Comparison of ENCODE assay signal across 8 cellular contexts in genomic region chr3:48446425-48447193, GRCh38. TPM values are rescaled to one million over a fixed set of nuclear protein-coding genes. Genes with fewer than 3 reads are reported as not detected.
DNase-seq lines count a peak whose midpoint lies in the region; ATAC-seq, FAIRE-seq and TF ChIP-seq lines count a peak whose summit lies in the region.

TSS of gene ATRIP (plus strand) at chr3:48446737. CDS start at chr3:48446846, 109 bp downstream.

- H3K4me2 ChIP-seq in SU-DHL-6 (ENCODE audit: low read depth, low read length, poor library complexity, severe bottlenecking): peak within 1 kb of the TSS; percentile 87

- peak within 1 kb of the TSS; percentile 77 for H3K27ac Mint-ChIP-seq in activated naive CD8-positive, alpha-beta T cell treated with anti-CD3 and anti-CD28 coated beads for 36 hours

- H3F3A ChIP-seq in SU-DHL-6 (ENCODE audit: insufficient read depth): peaks cover 31% of the 10 kb centered on the region

- H3K4me1 ChIP-seq in HEK293 (ENCODE audit: control insufficient read depth, insufficient read depth, low read length) (no peaks in the 10 kb centered on the region; the same call in 1 of the 2 replicates), pancreas (peaks cover 1 to 17% (median 10%) of the 10 kb centered on the region in 3 donors), thyroid gland (peaks cover 18 to 26% of the 10 kb centered on the region in 2 donors)

- intact Hi-C loops in head of caudate nucleus (cut with DNase I): loop anchor here (5.0 kb wide), 1 partner anchor 101 kb away; no protein-coding TSS in a partner anchor
- intact Hi-C loops in pancreas (cut with DNase I): no loop called here
- intact Hi-C loops in thyroid gland (cut with DNase I): no loop called here

- H3K4me3 Mint-ChIP-seq in activated naive CD8-positive, alpha-beta T cell treated with anti-CD3 and anti-CD28 coated beads for 36 hours: peak within 1 kb of the TSS; percentile 88

- H3K36me3 Mint-ChIP-seq in activated naive CD8-positive, alpha-beta T cell treated with anti-CD3 and anti-CD28 coated beads for 36 hours: peaks cover 34% of the 10 kb centered on the region

- H3K9ac ChIP-seq in SU-DHL-6 (ENCODE audit: low read length): peak within 1 kb of the TSS; percentile 85

- peak; percentile 77 for DNase-seq in MV-4-11 (lab: John Stamatoyannopoulos, UW)
- peak; percentile 93 for DNase-seq in activated naive CD8-positive, alpha-beta T cell treated with anti-CD3 and anti-CD28 coated beads for 36 hours
- DNase-seq in head of caudate nucleus: peak; percentile 74 to 97 (median 91)
- DNase-seq in pancreas: peak; percentile 82 to 96 (median 88)
- peak; percentile 91 to 95 for DNase-seq in thyroid gland

- H3K4me3 ChIP-seq in GM08714 (ENCODE audit: low read length): peak within 1 kb of the TSS; percentile 88
- peak within 1 kb of the TSS; percentile 99 for H3K4me3 ChIP-seq in HEK293 (ENCODE audit: low read depth, low read length)
- peak within 1 kb of the TSS; percentile 93 for H3K4me3 ChIP-seq in SU-DHL-6 (ENCODE audit: insufficient read depth, low read length, poor library complexity, severe bottlenecking)
- peak within 1 kb of the TSS; percentile 73 to 92 (median 86) for H3K4me3 ChIP-seq in pancreas
- H3K4me3 ChIP-seq in thyroid gland (replicated peaks in 1 of 3): peak within 1 kb of the TSS; percentile 37 to 80 (median 72)

- H3K4me1 Mint-ChIP-seq in activated naive CD8-positive, alpha-beta T cell treated with anti-CD3 and anti-CD28 coated beads for 36 hours: peaks cover 38% of the 10 kb centered on the region

- H4K20me1 ChIP-seq in SU-DHL-6 (ENCODE audit: low read depth, low read length): no peaks in the 10 kb centered on the region

- peak; percentile 62 to 95 for TF ChIP-seq POLR2A in thyroid gland (IDR thresholded peaks at IDR 0.05)

- H3K36me3 ChIP-seq in HEK293 (ENCODE audit: control insufficient read depth in 2 of 2, insufficient read depth in 1 of 2, low read length in 2 of 2) (peaks cover 12 to 48% of the 10 kb centered on the region in 2 experiments; a peak in 2 of 3 replicates), SU-DHL-6 (ENCODE audit: low read length) (0 out of 2 replicates have a peak, but pooled peaks cover 3% of the 10 kb centered on the region), pancreas (peaks cover 0 to 4% (median 0%) of the 10 kb centered on the region in 3 donors), thyroid gland (peaks cover 4 to 6% of the 10 kb centered on the region in 2 donors)

- H3K9me3 ChIP-seq in HEK293 (ENCODE audit: control insufficient read depth, insufficient read depth, low read depth, low read length) (no peaks in the 10 kb centered on the region), SU-DHL-6 (ENCODE audit: insufficient read depth, low read length) (no peaks in the 10 kb centered on the region), pancreas (no peaks in the 10 kb centered on the region), thyroid gland (no peaks in the 10 kb centered on the region)

- no peaks in the 10 kb centered on the region for H3K27me3 Mint-ChIP-seq in activated naive CD8-positive, alpha-beta T cell treated with anti-CD3 and anti-CD28 coated beads for 36 hours

- WGBS in pancreas, 2 donors: 0 to 1% methylated on average over 85 to 91 of the region's 91 CpGs
- WGBS in thyroid gland, 2 donors: 0% methylated on average over 10 to 15 of the region's 91 CpGs

- peaks cover 21% of the 10 kb centered on the region for H3K79me2 ChIP-seq in SU-DHL-6 (ENCODE audit: insufficient read depth, low read length)

- no peak for TF ChIP-seq CTCF in HEK293 (tag by site-specific recombination; IDR thresholded peaks at IDR 0.05)
- TF ChIP-seq CTCF in SU-DHL-6 (IDR thresholded peaks at IDR 0.05; ENCODE audit: insufficient read depth, low read length, poor library complexity, severe bottlenecking): no peak
- no peak for TF ChIP-seq CTCF in pancreas (IDR thresholded peaks at IDR 0.05)
- TF ChIP-seq CTCF in thyroid gland (IDR thresholded peaks at IDR 0.05): peak in 2 of 6 experiments; percentile 3 to 15

- no peak for FAIRE-seq in pancreas (lab: Jason Lieb, UNC)

- no peaks in the 10 kb centered on the region for H3K27me3 ChIP-seq in SU-DHL-6 (ENCODE audit: low read length)
- no peaks in the 10 kb centered on the region for H3K27me3 ChIP-seq in pancreas
- no peaks in the 10 kb centered on the region for H3K27me3 ChIP-seq in thyroid gland

- H3K9me3 Mint-ChIP-seq in activated naive CD8-positive, alpha-beta T cell treated with anti-CD3 and anti-CD28 coated beads for 36 hours: no peaks in the 10 kb centered on the region

- CTCF ChIA-PET in HEK293 (lab: Yijun Ruan, JAX): interaction anchor here (0.8 to 5.3 kb wide), 4 partner anchors 11 to 103 kb away, joined by 3 to 38 read pairs (median 4); no protein-coding TSS in a partner anchor

- POLR2A ChIA-PET in HEK293 (lab: Yijun Ruan, JAX): interaction anchor here (0.6 to 2.4 kb wide), 17 partner anchors 10 to 288 kb away, joined by 3 to 22 read pairs (median 4); partner anchors contain the start of genes IP6K2, PFKFB4 and ZNF589

- H2AFZ ChIP-seq in SU-DHL-6 (ENCODE audit: low read depth, low read length, severe bottlenecking): peak within 1 kb of the TSS; percentile 71

- peak; percentile 99 to 100 (median 99) for ATAC-seq in pancreas

- H3K27ac ChIP-seq in HEK293 (ENCODE audit: extremely low read depth, low read depth, low read length): peak within 1 kb of the TSS; percentile 50; the same call in 1 of the 2 replicates
- peak within 1 kb of the TSS; percentile 8; the same call in 1 of the 2 replicates for H3K27ac ChIP-seq in SU-DHL-6 (ENCODE audit: low read depth, low read length)
- peak within 1 kb of the TSS; percentile 68 to 80 (median 76) for H3K27ac ChIP-seq in pancreas
- H3K27ac ChIP-seq in thyroid gland: peak within 1 kb of the TSS; percentile 48 to 82 (median 82)

- no peaks in the 10 kb centered on the region for H3K9me2 ChIP-seq in SU-DHL-6 (replicated peaks; ENCODE audit: insufficient read depth, low read length)

TF ChIP-seq in HEK293, 187 proteins besides CTCF, POLR2A, EP300 and RAD21 (continues in another document):
- TF ChIP-seq ZNF558 (tag by site-specific recombination; IDR thresholded peaks at IDR 0.05) (no peak), SCRT2 (tag by site-specific recombination; IDR thresholded peaks at IDR 0.05) (no peak), ZNF16 (tag by site-specific recombination; IDR thresholded peaks at IDR 0.05; ENCODE audit: low read depth) (no peak), ZNF280C (tag by site-specific recombination; IDR thresholded peaks at IDR 0.05) (no peak), ZNF610 (tag by site-specific recombination; IDR thresholded peaks at IDR 0.05; ENCODE audit: borderline replicate concordance) (no peak), INSM2 (tag by site-specific recombination; IDR thresholded peaks at IDR 0.05) (no peak; the same call in 1 of the 2 replicates), ZNF776 (tag by site-specific recombination; IDR thresholded peaks at IDR 0.05; ENCODE audit: borderline replicate concordance) (no peak), ZNF654 (tag by site-specific recombination; IDR thresholded peaks at IDR 0.05; ENCODE audit: low read depth) (no peak), ZNF501 (tag by site-specific recombination; IDR thresholded peaks at IDR 0.05) (peak; percentile 82), ZNF707 (tag by site-specific recombination; IDR thresholded peaks at IDR 0.05) (no peak), EGR2 (tag by site-specific recombination; IDR thresholded peaks at IDR 0.05; ENCODE audit: low read depth) (no peak)
- TF ChIP-seq, protein P1, sequence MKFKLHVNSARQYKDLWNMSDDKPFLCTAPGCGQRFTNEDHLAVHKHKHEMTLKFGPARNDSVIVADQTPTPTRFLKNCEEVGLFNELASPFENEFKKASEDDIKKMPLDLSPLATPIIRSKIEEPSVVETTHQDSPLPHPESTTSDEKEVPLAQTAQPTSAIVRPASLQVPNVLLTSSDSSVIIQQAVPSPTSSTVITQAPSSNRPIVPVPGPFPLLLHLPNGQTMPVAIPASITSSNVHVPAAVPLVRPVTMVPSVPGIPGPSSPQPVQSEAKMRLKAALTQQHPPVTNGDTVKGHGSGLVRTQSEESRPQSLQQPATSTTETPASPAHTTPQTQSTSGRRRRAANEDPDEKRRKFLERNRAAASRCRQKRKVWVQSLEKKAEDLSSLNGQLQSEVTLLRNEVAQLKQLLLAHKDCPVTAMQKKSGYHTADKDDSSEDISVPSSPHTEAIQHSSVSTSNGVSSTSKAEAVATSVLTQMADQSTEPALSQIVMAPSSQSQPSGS (tag by site-specific recombination; IDR thresholded peaks at IDR 0.05; ENCODE audit: low read depth): no peak

RNA-seq across cellular contexts. Expression of gene ATRIP, which starts in this region (rescaled TPM):
- 10 to 100 TPM; 17.3 to 17.9 TPM for total RNA-seq in activated naive CD8-positive, alpha-beta T cell treated with anti-CD3 and anti-CD28 coated beads for 36 hours
- total RNA-seq in pancreas (1 to 10 TPM; 2.0 to 3.4 (median 2.9) TPM), thyroid gland (10 to 100 TPM in 2 of 4 donors, 1 to 10 TPM in 2; 8.4 to 13.9 (median 11.0) TPM)
- 1 to 10 TPM; 4.3 to 4.8 TPM for polyA plus RNA-seq in pancreas

Comparison
In these comparisons a context has a peak if more than half of its experiments do, and no peak if none do; other contexts are left out.
1. Peak in every context shown above with its lines: DNase-seq, ATAC-seq, H3K4me3 ChIP-seq and H3K27ac ChIP-seq.
2. H3K27ac ChIP-seq: peak in every context shown above with its lines; median percentile 82 in thyroid gland; 76 in pancreas; 50 in HEK293; 8 in SU-DHL-6.